ENCODE assay signal across 1 cellular context in genomic region chr9:93945400-93946337, GRCh38.
TF ChIP-seq lines count a peak whose summit lies in the region.

No MANE protein-coding gene starts in this region.

TF ChIP-seq in H1, 55 proteins besides CTCF, POLR2A, EP300 and RAD21 (continued from another document):
- TF ChIP-seq HDAC2 (IDR thresholded peaks at IDR 0.05; ENCODE audit: borderline replicate concordance in 1 of 2, low read depth in 2 of 2, low read length in 2 of 2) (peak in 1 of 2 experiments; percentile 63; a peak in 1 of 4 replicates), CTBP2 (IDR thresholded peaks at IDR 0.05; ENCODE audit: borderline replicate concordance, insufficient read depth, insufficient read length, low read length) (no peak), ASH2L (IDR thresholded peaks at IDR 0.05; ENCODE audit: low read length) (peak; percentile 71), SIRT6 (IDR thresholded peaks at IDR 0.05; ENCODE audit: low read length) (no peak), KDM1A (IDR thresholded peaks at IDR 0.05; ENCODE audit: borderline replicate concordance, low read length) (peak; percentile 79; the same call in 1 of the 2 replicates), MAFK (IDR thresholded peaks at IDR 0.05; ENCODE audit: low read depth, low read length) (no peak), EZH2 (IDR thresholded peaks at IDR 0.05; ENCODE audit: low read depth, low read length, severe bottlenecking) (peak; percentile 99), HDAC6 (IDR thresholded peaks at IDR 0.05; ENCODE audit: low read depth, low read length) (no peak), SIN3A (conservative IDR thresholded peaks at IDR 0.05 in 1 of 2, IDR thresholded peaks at IDR 0.05 in 1 of 2; ENCODE audit: low read depth in 1 of 2, low read length in 2 of 2) (0 out of 4 replicates have a peak, but pooled peaks of 1 of the 2 experiments have one; percentile 34), BCL11A (IDR thresholded peaks at IDR 0.05; ENCODE audit: low read depth in 2 of 2, low read length in 2 of 2) (no peak), RNF2 (IDR thresholded peaks at IDR 0.05; ENCODE audit: borderline replicate concordance, low read depth, low read length, missing control alignments, poor library complexity, severe bottlenecking) (peak; percentile 92), SUZ12 (IDR thresholded peaks at IDR 0.05; ENCODE audit: low read length) (peak; percentile 98), SIX5 (IDR thresholded peaks at IDR 0.05; ENCODE audit: low read depth, low read length) (no peak), BRCA1 (IDR thresholded peaks at IDR 0.05; ENCODE audit: low read depth, low read length) (no peak), CREB1 (IDR thresholded peaks at IDR 0.05) (no peak), EGR1 (IDR thresholded peaks at IDR 0.05; ENCODE audit: borderline replicate concordance, low read depth, low read length) (0 out of 2 replicates have a peak, but pooled peaks have one; percentile 61), KDM5A (IDR thresholded peaks at IDR 0.05; ENCODE audit: low read length) (no peak), RFX5 (IDR thresholded peaks at IDR 0.05; ENCODE audit: borderline replicate concordance, low read depth, low read length) (no peak)
- TF ChIP-seq, protein P1, sequence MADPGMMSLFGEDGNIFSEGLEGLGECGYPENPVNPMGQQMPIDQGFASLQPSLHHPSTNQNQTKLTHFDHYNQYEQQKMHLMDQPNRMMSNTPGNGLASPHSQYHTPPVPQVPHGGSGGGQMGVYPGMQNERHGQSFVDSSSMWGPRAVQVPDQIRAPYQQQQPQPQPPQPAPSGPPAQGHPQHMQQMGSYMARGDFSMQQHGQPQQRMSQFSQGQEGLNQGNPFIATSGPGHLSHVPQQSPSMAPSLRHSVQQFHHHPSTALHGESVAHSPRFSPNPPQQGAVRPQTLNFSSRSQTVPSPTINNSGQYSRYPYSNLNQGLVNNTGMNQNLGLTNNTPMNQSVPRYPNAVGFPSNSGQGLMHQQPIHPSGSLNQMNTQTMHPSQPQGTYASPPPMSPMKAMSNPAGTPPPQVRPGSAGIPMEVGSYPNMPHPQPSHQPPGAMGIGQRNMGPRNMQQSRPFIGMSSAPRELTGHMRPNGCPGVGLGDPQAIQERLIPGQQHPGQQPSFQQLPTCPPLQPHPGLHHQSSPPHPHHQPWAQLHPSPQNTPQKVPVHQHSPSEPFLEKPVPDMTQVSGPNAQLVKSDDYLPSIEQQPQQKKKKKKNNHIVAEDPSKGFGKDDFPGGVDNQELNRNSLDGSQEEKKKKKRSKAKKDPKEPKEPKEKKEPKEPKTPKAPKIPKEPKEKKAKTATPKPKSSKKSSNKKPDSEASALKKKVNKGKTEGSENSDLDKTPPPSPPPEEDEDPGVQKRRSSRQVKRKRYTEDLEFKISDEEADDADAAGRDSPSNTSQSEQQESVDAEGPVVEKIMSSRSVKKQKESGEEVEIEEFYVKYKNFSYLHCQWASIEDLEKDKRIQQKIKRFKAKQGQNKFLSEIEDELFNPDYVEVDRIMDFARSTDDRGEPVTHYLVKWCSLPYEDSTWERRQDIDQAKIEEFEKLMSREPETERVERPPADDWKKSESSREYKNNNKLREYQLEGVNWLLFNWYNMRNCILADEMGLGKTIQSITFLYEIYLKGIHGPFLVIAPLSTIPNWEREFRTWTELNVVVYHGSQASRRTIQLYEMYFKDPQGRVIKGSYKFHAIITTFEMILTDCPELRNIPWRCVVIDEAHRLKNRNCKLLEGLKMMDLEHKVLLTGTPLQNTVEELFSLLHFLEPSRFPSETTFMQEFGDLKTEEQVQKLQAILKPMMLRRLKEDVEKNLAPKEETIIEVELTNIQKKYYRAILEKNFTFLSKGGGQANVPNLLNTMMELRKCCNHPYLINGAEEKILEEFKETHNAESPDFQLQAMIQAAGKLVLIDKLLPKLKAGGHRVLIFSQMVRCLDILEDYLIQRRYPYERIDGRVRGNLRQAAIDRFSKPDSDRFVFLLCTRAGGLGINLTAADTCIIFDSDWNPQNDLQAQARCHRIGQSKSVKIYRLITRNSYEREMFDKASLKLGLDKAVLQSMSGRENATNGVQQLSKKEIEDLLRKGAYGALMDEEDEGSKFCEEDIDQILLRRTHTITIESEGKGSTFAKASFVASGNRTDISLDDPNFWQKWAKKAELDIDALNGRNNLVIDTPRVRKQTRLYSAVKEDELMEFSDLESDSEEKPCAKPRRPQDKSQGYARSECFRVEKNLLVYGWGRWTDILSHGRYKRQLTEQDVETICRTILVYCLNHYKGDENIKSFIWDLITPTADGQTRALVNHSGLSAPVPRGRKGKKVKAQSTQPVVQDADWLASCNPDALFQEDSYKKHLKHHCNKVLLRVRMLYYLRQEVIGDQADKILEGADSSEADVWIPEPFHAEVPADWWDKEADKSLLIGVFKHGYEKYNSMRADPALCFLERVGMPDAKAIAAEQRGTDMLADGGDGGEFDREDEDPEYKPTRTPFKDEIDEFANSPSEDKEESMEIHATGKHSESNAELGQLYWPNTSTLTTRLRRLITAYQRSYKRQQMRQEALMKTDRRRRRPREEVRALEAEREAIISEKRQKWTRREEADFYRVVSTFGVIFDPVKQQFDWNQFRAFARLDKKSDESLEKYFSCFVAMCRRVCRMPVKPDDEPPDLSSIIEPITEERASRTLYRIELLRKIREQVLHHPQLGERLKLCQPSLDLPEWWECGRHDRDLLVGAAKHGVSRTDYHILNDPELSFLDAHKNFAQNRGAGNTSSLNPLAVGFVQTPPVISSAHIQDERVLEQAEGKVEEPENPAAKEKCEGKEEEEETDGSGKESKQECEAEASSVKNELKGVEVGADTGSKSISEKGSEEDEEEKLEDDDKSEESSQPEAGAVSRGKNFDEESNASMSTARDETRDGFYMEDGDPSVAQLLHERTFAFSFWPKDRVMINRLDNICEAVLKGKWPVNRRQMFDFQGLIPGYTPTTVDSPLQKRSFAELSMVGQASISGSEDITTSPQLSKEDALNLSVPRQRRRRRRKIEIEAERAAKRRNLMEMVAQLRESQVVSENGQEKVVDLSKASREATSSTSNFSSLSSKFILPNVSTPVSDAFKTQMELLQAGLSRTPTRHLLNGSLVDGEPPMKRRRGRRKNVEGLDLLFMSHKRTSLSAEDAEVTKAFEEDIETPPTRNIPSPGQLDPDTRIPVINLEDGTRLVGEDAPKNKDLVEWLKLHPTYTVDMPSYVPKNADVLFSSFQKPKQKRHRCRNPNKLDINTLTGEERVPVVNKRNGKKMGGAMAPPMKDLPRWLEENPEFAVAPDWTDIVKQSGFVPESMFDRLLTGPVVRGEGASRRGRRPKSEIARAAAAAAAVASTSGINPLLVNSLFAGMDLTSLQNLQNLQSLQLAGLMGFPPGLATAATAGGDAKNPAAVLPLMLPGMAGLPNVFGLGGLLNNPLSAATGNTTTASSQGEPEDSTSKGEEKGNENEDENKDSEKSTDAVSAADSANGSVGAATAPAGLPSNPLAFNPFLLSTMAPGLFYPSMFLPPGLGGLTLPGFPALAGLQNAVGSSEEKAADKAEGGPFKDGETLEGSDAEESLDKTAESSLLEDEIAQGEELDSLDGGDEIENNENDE (IDR thresholded peaks at IDR 0.05; ENCODE audit: insufficient replicate concordance, low read length): no peak
- TF ChIP-seq, protein P2, sequence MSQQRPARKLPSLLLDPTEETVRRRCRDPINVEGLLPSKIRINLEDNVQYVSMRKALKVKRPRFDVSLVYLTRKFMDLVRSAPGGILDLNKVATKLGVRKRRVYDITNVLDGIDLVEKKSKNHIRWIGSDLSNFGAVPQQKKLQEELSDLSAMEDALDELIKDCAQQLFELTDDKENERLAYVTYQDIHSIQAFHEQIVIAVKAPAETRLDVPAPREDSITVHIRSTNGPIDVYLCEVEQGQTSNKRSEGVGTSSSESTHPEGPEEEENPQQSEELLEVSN (IDR thresholded peaks at IDR 0.05): peak; percentile 28; the same call in 1 of the 2 replicates
TF ChIP-seq in H1: peak in this region for 10.
